ENCODE assay signal across 12 cellular contexts in genomic region chr17:68288804-68289203, GRCh38. TPM values are rescaled to one million over a fixed set of nuclear protein-coding genes. Genes with fewer than 3 reads are reported as not detected.
A peak's percentile ranks its signal among the peaks of the same experiment; 100 is the strongest.
DNase-seq lines count a peak whose midpoint lies in the region; ATAC-seq and TF ChIP-seq lines count a peak whose summit lies in the region.
"Had no signal": no experiment of that assay in that cellular context is flagged by ENCODE, and none has a peak within 500 bp of the region (broad histone marks: within the 10 kb centered on the region; RNA-seq: fewer than 3 reads in every experiment).

No MANE protein-coding gene starts in this region.

- peak overlapping the region; percentile 73; the same call in 1 of the 2 replicates for H2AFZ ChIP-seq in GM23338

- TF ChIP-seq CTCF in GM23338 (conservative IDR thresholded peaks at IDR 0.05; ENCODE audit: low read depth in 2 of 2), result peak in 1 of 2 experiments; percentile 16; a peak in 1 of 4 replicates

- intact Hi-C loops in CD4-positive, alpha-beta memory T cell (cut with micrococcal nuclease), result no loop called here

- H3K9me2 ChIP-seq in GM23338 (ENCODE audit: insufficient read depth), result no peaks in the 10 kb centered on the region

- no peaks in the 10 kb centered on the region for H3K36me3 ChIP-seq in CD4-positive, alpha-beta memory T cell (ENCODE audit: insufficient read depth, low read length)
- H3K36me3 ChIP-seq in GM23338 (ENCODE audit: insufficient read depth) (no peaks in the 10 kb centered on the region), muscle layer of duodenum (ENCODE audit: control insufficient read depth in 1 of 2, insufficient read depth in 2 of 2, low read length in 2 of 2) (no peaks in the 10 kb centered on the region)

- H3K27me3 Mint-ChIP-seq in CD4-positive, alpha-beta memory T cell, result no peaks in the 10 kb centered on the region
- peaks cover 31% of the 10 kb centered on the region for H3K27me3 Mint-ChIP-seq in GM23338 (ENCODE audit: insufficient read depth, low read depth, poor library complexity)
- no peaks in the 10 kb centered on the region for H3K27me3 Mint-ChIP-seq in activated CD4-positive, alpha-beta memory T cell treated with anti-CD3 and anti-CD28 coated beads, Interleukin-2, amount 10 ng/mL, durations not matched to agents 7 days and 5 days

- peaks cover 37 to 74% (median 49%) of the 10 kb centered on the region in 4 donors for H3K4me1 Mint-ChIP-seq in CD4-positive, alpha-beta memory T cell
- H3K4me1 Mint-ChIP-seq in GM23338, result peaks cover 36% of the 10 kb centered on the region
- peaks cover 49% of the 10 kb centered on the region for H3K4me1 Mint-ChIP-seq in activated CD4-positive, alpha-beta memory T cell treated with anti-CD3 and anti-CD28 coated beads, Interleukin-2, amount 10 ng/mL, durations not matched to agents 7 days and 5 days

- peaks cover 46% of the 10 kb centered on the region for H3K4me1 ChIP-seq in CD4-positive, alpha-beta memory T cell (ENCODE audit: insufficient read depth, low read length)
- H3K4me1 ChIP-seq in GM23338 (ENCODE audit: insufficient read depth), result peaks cover 33% of the 10 kb centered on the region
- peaks cover 5 to 23% of the 10 kb centered on the region in 2 donors for H3K4me1 ChIP-seq in muscle layer of duodenum (ENCODE audit: control insufficient read depth in 1 of 2, insufficient read depth in 2 of 2, low read length in 2 of 2)

- H3K4me3 ChIP-seq in CD4-positive, alpha-beta memory T cell (ENCODE audit: low read length in 2 of 2), result no peak overlapping the region
- H3K4me3 ChIP-seq in GM23338 (no peak overlapping the region), muscle layer of duodenum (ENCODE audit: low read depth in 1 of 2, low read length in 2 of 2) (no peak overlapping the region)
- H3K4me3 ChIP-seq: body of pancreas had no signal

- ATAC-seq in GM23338 (no peak), GM21825 (IDR thresholded peaks at IDR 0.05; ENCODE audit: unreplicated experiment) (no peak), GM19023 (IDR thresholded peaks at IDR 0.05; ENCODE audit: unreplicated experiment) (no peak), GM18502 (IDR thresholded peaks at IDR 0.05; ENCODE audit: poor library complexity, unreplicated experiment) (no peak)
- ATAC-seq: body of pancreas had no signal

- no peaks in the 10 kb centered on the region for H3K9me3 Mint-ChIP-seq in CD4-positive, alpha-beta memory T cell
- H3K9me3 Mint-ChIP-seq in GM23338, result no peaks in the 10 kb centered on the region
- no peaks in the 10 kb centered on the region for H3K9me3 Mint-ChIP-seq in activated CD4-positive, alpha-beta memory T cell treated with anti-CD3 and anti-CD28 coated beads, Interleukin-2, amount 10 ng/mL, durations not matched to agents 7 days and 5 days

- peaks cover 0 to 6% of the 10 kb centered on the region in 2 donors for H3K36me3 Mint-ChIP-seq in CD4-positive, alpha-beta memory T cell
- H3K36me3 Mint-ChIP-seq in GM23338 (ENCODE audit: low read depth), result no peaks in the 10 kb centered on the region; the same call in 2 of the 3 replicates
- peaks cover 26% of the 10 kb centered on the region for H3K36me3 Mint-ChIP-seq in activated CD4-positive, alpha-beta memory T cell treated with anti-CD3 and anti-CD28 coated beads, Interleukin-2, amount 10 ng/mL, durations not matched to agents 7 days and 5 days (ENCODE audit: low read depth)

- CTCF ChIA-PET in CD4-positive, alpha-beta memory T cell (lab: Charles Lee; ENCODE audit: partially characterized antibody), result interaction anchor here (0.8 to 5.4 kb wide), 4 partner anchors 25 to 150 kb away, joined by 3 to 21 read pairs (median 7); no protein-coding TSS in a partner anchor
- CTCF ChIA-PET in activated CD4-positive, alpha-beta memory T cell treated with anti-CD3 and anti-CD28 coated beads, Interleukin-2, amount 10 ng/mL, durations not matched to agents 7 days and 5 days (lab: Charles Lee), result interaction anchor here (0.8 to 5.0 kb wide), 4 partner anchors 10 to 148 kb away, joined by 3 to 33 read pairs (median 12); no protein-coding TSS in a partner anchor

- H3K9me3 ChIP-seq in CD4-positive, alpha-beta memory T cell (ENCODE audit: control insufficient read depth in 1 of 2, low read length in 2 of 2), result no peaks in the 10 kb centered on the region
- H3K9me3 ChIP-seq in muscle layer of duodenum (ENCODE audit: control insufficient read depth in 1 of 2, low read length in 2 of 2), result no peaks in the 10 kb centered on the region
- H3K9me3 ChIP-seq: body of pancreas had no signal

- H3K79me2 ChIP-seq in GM23338 (replicated peaks; ENCODE audit: insufficient read depth), result no peaks in the 10 kb centered on the region

- H3K27ac ChIP-seq in CD4-positive, alpha-beta memory T cell (ENCODE audit: low read depth, low read length), result peak overlapping the region; percentile 90
- no peak overlapping the region for H3K27ac ChIP-seq in GM23338 (ENCODE audit: low read depth)
- peak overlapping the region; percentile 18 for H3K27ac ChIP-seq in muscle layer of duodenum (ENCODE audit: low read length)

- H3F3A ChIP-seq in GM23338 (replicated peaks; ENCODE audit: low read depth), result peaks cover 9% of the 10 kb centered on the region

- POLR2A ChIA-PET in CD4-positive, alpha-beta memory T cell (lab: Charles Lee; ENCODE audit: partially characterized antibody), result interaction anchor here (0.8 to 9.3 kb wide), 13 partner anchors 13 to 169 kb away, joined by 3 to 151 read pairs (median 8); partner anchors contain the start of gene AMZ2
- POLR2A ChIA-PET in activated CD4-positive, alpha-beta memory T cell treated with anti-CD3 and anti-CD28 coated beads, Interleukin-2, amount 10 ng/mL, durations not matched to agents 7 days and 5 days (lab: Charles Lee), result interaction anchor here (1.2 to 8.6 kb wide), 12 partner anchors 8 to 171 kb away, joined by 3 to 158 read pairs (median 57); partner anchors contain the start of genes AMZ2 and WIPI1

- H3K27me3 ChIP-seq in CD4-positive, alpha-beta memory T cell (ENCODE audit: insufficient read depth, low read length), result no peaks in the 10 kb centered on the region
- H3K27me3 ChIP-seq in GM23338 (ENCODE audit: insufficient read depth) (peaks cover 50% of the 10 kb centered on the region), muscle layer of duodenum (ENCODE audit: low read depth, low read length) (peaks cover 8% of the 10 kb centered on the region)

- peak overlapping the region; percentile 82; the same call in 1 of the 2 replicates for H3K4me2 ChIP-seq in GM23338

- H3K27ac Mint-ChIP-seq in CD4-positive, alpha-beta memory T cell, result peak overlapping the region; percentile 84 to 100 (median 99)
- H3K27ac Mint-ChIP-seq in GM23338, result no peak overlapping the region
- H3K27ac Mint-ChIP-seq in activated CD4-positive, alpha-beta memory T cell treated with anti-CD3 and anti-CD28 coated beads, Interleukin-2, amount 10 ng/mL, durations not matched to agents 7 days and 5 days, result peak overlapping the region; percentile 37
- H3K27ac Mint-ChIP-seq: progenitor cell of endocrine pancreas had no signal

- DNase-seq in CD4-positive, alpha-beta memory T cell, result peak in 4 of 5 donors; percentile 17 to 54 (median 24)
- DNase-seq in GM23338 (ENCODE audit: low spot score) (peak; percentile 59), NCI-H2171 (lab: John Stamatoyannopoulos, UW) (no peak)
- peak; percentile 22 for DNase-seq in activated CD4-positive, alpha-beta memory T cell treated with anti-CD3 and anti-CD28 coated beads, Interleukin-2, amount 10 ng/mL, durations not matched to agents 7 days and 5 days
- DNase-seq: hippocampal formation, NCI-H1048 had no signal

- H4K20me1 ChIP-seq in GM23338 (replicated peaks; ENCODE audit: insufficient read depth), result no peaks in the 10 kb centered on the region

- peak overlapping the region; percentile 61 to 100 (median 98) for H3K4me3 Mint-ChIP-seq in CD4-positive, alpha-beta memory T cell
- no peak overlapping the region for H3K4me3 Mint-ChIP-seq in GM23338
- H3K4me3 Mint-ChIP-seq in activated CD4-positive, alpha-beta memory T cell treated with anti-CD3 and anti-CD28 coated beads, Interleukin-2, amount 10 ng/mL, durations not matched to agents 7 days and 5 days, result peak overlapping the region; percentile 87

TF ChIP-seq in GM23338, 12 proteins besides CTCF, POLR2A, EP300 and RAD21 (continues in another document):
- no peak for TF ChIP-seq NANOG (IDR thresholded peaks at IDR 0.05; ENCODE audit: borderline replicate concordance)
- TF ChIP-seq EZH2 (IDR thresholded peaks at IDR 0.05; ENCODE audit: low read depth, unreplicated experiment), result no peak
- TF ChIP-seq POLR2AphosphoS5 (IDR thresholded peaks at IDR 0.05; ENCODE audit: low read depth), result no peak
- no peak for TF ChIP-seq STAT1 (IDR thresholded peaks at IDR 0.05; ENCODE audit: unreplicated experiment)
- no peak for TF ChIP-seq ETS1 (IDR thresholded peaks at IDR 0.05)
- no peak for TF ChIP-seq JUNB (IDR thresholded peaks at IDR 0.05; ENCODE audit: unreplicated experiment)

RNA-seq across cellular contexts. Expression of gene SLC16A6, which starts 2.1 kb away (rescaled TPM):
- total RNA-seq in CD4-positive, alpha-beta memory T cell, result 1 to 10 TPM; 6.9 to 7.4 TPM
- 1 to 10 TPM; 1.7 to 2.0 TPM for polyA plus RNA-seq in CD4-positive, alpha-beta memory T cell
- 0.35 TPM in 1 of 2 replicates, not detected in the other for total RNA-seq in GM23338 (2014; rRNA removed; shearing (Covaris generic))
- 0.16 TPM in 1 of 2 replicates, not detected in the other for polyA plus RNA-seq in GM23338 (2016; fragmentation: Nextera tagmentation; extraction: Ambion mirVana)
- total RNA-seq in activated CD4-positive, alpha-beta memory T cell treated with anti-CD3 and anti-CD28 coated beads, Interleukin-2, amount 10 ng/mL, durations not matched to agents 7 days and 5 days, result 10 to 100 TPM; 10.4 to 10.8 TPM

RNA-seq across cellular contexts. Expression of gene ARSG, which starts 2.5 kb away (rescaled TPM):
- total RNA-seq in CD4-positive, alpha-beta memory T cell, result 10 to 100 TPM; 13.6 to 19.1 TPM
- polyA plus RNA-seq in CD4-positive, alpha-beta memory T cell, result 10 to 100 TPM; 10.4 to 12.6 TPM
- 5.1 and 9.2 TPM in 2 replicates for total RNA-seq in GM23338 (2014; rRNA removed; shearing (Covaris generic))
- polyA plus RNA-seq in GM23338 (2016; fragmentation: Nextera tagmentation; extraction: Ambion mirVana), result 1.7 and 2.4 TPM in 2 replicates
- 10 to 100 TPM; 13.5 to 16.8 TPM for total RNA-seq in activated CD4-positive, alpha-beta memory T cell treated with anti-CD3 and anti-CD28 coated beads, Interleukin-2, amount 10 ng/mL, durations not matched to agents 7 days and 5 days

RNA-seq across cellular contexts. Expression of gene AMZ2, which starts 41.0 kb away (rescaled TPM):
- total RNA-seq in CD4-positive, alpha-beta memory T cell, result 10 to 100 TPM; 66.1 to 81.2 TPM
- 100 to 1,000 TPM; 114 to 161 TPM for polyA plus RNA-seq in CD4-positive, alpha-beta memory T cell
- 49.1 and 54.2 TPM in 2 replicates for total RNA-seq in GM23338 (2014; rRNA removed; shearing (Covaris generic))
- 71.5 and 83.8 TPM in 2 replicates for polyA plus RNA-seq in GM23338 (2016; fragmentation: Nextera tagmentation; extraction: Ambion mirVana)
- 100 to 1,000 TPM; 106 to 121 TPM for total RNA-seq in activated CD4-positive, alpha-beta memory T cell treated with anti-CD3 and anti-CD28 coated beads, Interleukin-2, amount 10 ng/mL, durations not matched to agents 7 days and 5 days
